ENCODE assay signal across 9 cellular contexts in genomic region chr12:16350682-16351081, GRCh38. TPM values are rescaled to one million over a fixed set of nuclear protein-coding genes. Genes with fewer than 3 reads are reported as not detected.
A peak's percentile ranks its signal among the peaks of the same experiment; 100 is the strongest.
DNase-seq lines count a peak whose midpoint lies in the region; ATAC-seq and TF ChIP-seq lines count a peak whose summit lies in the region.
"Had no signal": no experiment of that assay in that cellular context is flagged by ENCODE, and none has a peak within 500 bp of the region (broad histone marks: within the 10 kb centered on the region; RNA-seq: fewer than 3 reads in every experiment).

No MANE protein-coding gene starts in this region.

- H3K4me1 Mint-ChIP-seq in H9: peaks cover 45 to 56% of the 10 kb centered on the region in 2 experiments

- no peak overlapping the region for H3K56ac ChIP-seq in H9 (ENCODE audit: insufficient read length, low read depth, low read length)

- no CpG with 5 or more reads among the region's 1 CpG for WGBS in H9 (ENCODE audit: extremely low coverage, insufficient read length, low lambda C conversion rate)

- H3K9me3 Mint-ChIP-seq in H9: no peaks in the 10 kb centered on the region

- no peak overlapping the region for H2BK20ac ChIP-seq in H9 (ENCODE audit: low read depth, low read length, poor library complexity, severe bottlenecking)

- H3K23ac ChIP-seq in H9 (ENCODE audit: insufficient read length, low read depth, low read length): no peak overlapping the region

- no peak overlapping the region for H2BK15ac ChIP-seq in H9 (ENCODE audit: low read depth, low read length)

- no peak for TF ChIP-seq CTCF in H9 (conservative IDR thresholded peaks at IDR 0.05)
- no peak for TF ChIP-seq CTCF in foreskin fibroblast (IDR thresholded peaks at IDR 0.05; ENCODE audit: low read depth, low read length)
- no peak for TF ChIP-seq CTCF in gastrocnemius medialis (IDR thresholded peaks at IDR 0.05 in 4 of 5, conservative IDR thresholded peaks at IDR 0.05 in 1 of 5)
- no peak for TF ChIP-seq CTCF in GM10266 (IDR thresholded peaks at IDR 0.05; ENCODE audit: control insufficient read depth, insufficient read depth, low read depth, missing control alignments)

- peak overlapping the region in 2 of 3 experiments; percentile 49 to 62; a peak in 2 of 7 replicates for H3K27ac Mint-ChIP-seq in H9
- H3K27ac Mint-ChIP-seq: activated CD4-positive, alpha-beta memory T cell treated with anti-CD3 and anti-CD28 coated beads for 36 hours had no signal

- H3K79me2 ChIP-seq in H9 (ENCODE audit: insufficient read depth, low read length): peaks cover 33% of the 10 kb centered on the region

- H3K4ac ChIP-seq in H9 (ENCODE audit: low read depth, low read length): no peak overlapping the region

- no peak overlapping the region for H2BK5ac ChIP-seq in H9 (ENCODE audit: insufficient read length, low read length)

- peak overlapping the region; percentile 29 to 96 for H3K4me3 Mint-ChIP-seq in H9
- H3K4me3 Mint-ChIP-seq: activated CD4-positive, alpha-beta memory T cell treated with anti-CD3 and anti-CD28 coated beads for 36 hours had no signal

- DNase-seq in H9: no peak
- peak; percentile 80 for DNase-seq in RKO (ENCODE audit: low spot score)
- peak; percentile 88 to 94 for DNase-seq in foreskin fibroblast
- peak; percentile 43 to 65 for DNase-seq in gastrocnemius medialis
- DNase-seq in GM10266 (ENCODE audit: extremely low spot score): no peak
- DNase-seq in HUDEP-2 (lab: John Stamatoyannopoulos, UW; ENCODE audit: unreplicated experiment in 76 of 76): no peak
- DNase-seq: activated CD4-positive, alpha-beta memory T cell treated with anti-CD3 and anti-CD28 coated beads for 36 hours had no signal

- H3K9me3 ChIP-seq in H9 (ENCODE audit: control insufficient read depth, low read depth, low read length) (no peaks in the 10 kb centered on the region), gastrocnemius medialis (no peaks in the 10 kb centered on the region)

- peaks cover 4% of the 10 kb centered on the region for H3K79me1 ChIP-seq in H9 (ENCODE audit: insufficient read depth, low read depth, low read length, poor library complexity, severe bottlenecking)

- no peak overlapping the region for H2BK12ac ChIP-seq in H9 (ENCODE audit: insufficient read length, low read depth, low read length)

- no peak overlapping the region for H4K91ac ChIP-seq in H9 (ENCODE audit: insufficient read length, low read depth, low read length)

- no peak overlapping the region for H3K14ac ChIP-seq in H9 (ENCODE audit: insufficient read depth, low read length)

- no peak overlapping the region for H2AK5ac ChIP-seq in H9 (ENCODE audit: insufficient read length, low read length)

- peaks cover 36 to 56% (median 52%) of the 10 kb centered on the region in 3 experiments for H3K36me3 Mint-ChIP-seq in H9 (ENCODE audit: insufficient read depth in 1 of 3, low read depth in 3 of 3)
- H3K36me3 Mint-ChIP-seq: activated CD4-positive, alpha-beta memory T cell treated with anti-CD3 and anti-CD28 coated beads for 36 hours had no signal

- H3K36me3 ChIP-seq in gastrocnemius medialis: no peaks in the 10 kb centered on the region

- no peak overlapping the region for H3T11ph ChIP-seq in H9 (ENCODE audit: low read length)

- H3K4me2 ChIP-seq in H9 (ENCODE audit: insufficient read depth, insufficient read length, low read length): peak overlapping the region; percentile 31

- intact Hi-C loops in gastrocnemius medialis (cut with DNase I; ENCODE audit: low total_unique reads): loop anchor here (10.0 kb wide), 1 partner anchor 186 kb away; no protein-coding TSS in a partner anchor

- no peaks in the 10 kb centered on the region for H3K27me3 Mint-ChIP-seq in H9 (ENCODE audit: low read depth)

- H4K8ac ChIP-seq in H9 (replicated peaks; ENCODE audit: insufficient read length, low read depth, low read length): no peak overlapping the region

- H3K4me3 ChIP-seq in foreskin fibroblast (ENCODE audit: low read depth in 1 of 2, low read length in 2 of 2) (no peak overlapping the region), gastrocnemius medialis (no peak overlapping the region)

- no peaks in the 10 kb centered on the region for H4K20me1 ChIP-seq in H9 (ENCODE audit: control insufficient read depth, insufficient read depth, insufficient read length)

- in situ Hi-C loops in gastrocnemius medialis (cut with MboI; ENCODE audit: low sequenced_read_pairs in 4 of 4): no loop called here

- H3K23me2 ChIP-seq in H9 (ENCODE audit: insufficient read length, low read depth, low read length, poor library complexity, severe bottlenecking): peaks cover 10% of the 10 kb centered on the region

- peaks cover 2% of the 10 kb centered on the region; the same call in 1 of the 2 replicates for H3K4me1 ChIP-seq in H9 (ENCODE audit: insufficient read depth, low read length)
- no peaks in the 10 kb centered on the region for H3K4me1 ChIP-seq in gastrocnemius medialis

- ATAC-seq in gastrocnemius medialis (peak; percentile 69 to 74), GM18873 (IDR thresholded peaks at IDR 0.05; ENCODE audit: low FRiP score, unreplicated experiment) (no peak), GM19463 (IDR thresholded peaks at IDR 0.05; ENCODE audit: unreplicated experiment) (no peak)

- H2BK120ac ChIP-seq in H9 (ENCODE audit: low read depth, low read length, poor library complexity, severe bottlenecking): no peak overlapping the region

- no peak overlapping the region for H3K18ac ChIP-seq in H9 (ENCODE audit: insufficient read length, low read depth, low read length)

- H2AFZ ChIP-seq in H9 (ENCODE audit: low read length): no peak overlapping the region

- no peaks in the 10 kb centered on the region for H3K27me3 ChIP-seq in H9 (ENCODE audit: insufficient read depth, low read length)
- peaks cover 0 to 5% (median 0%) of the 10 kb centered on the region in 3 donors for H3K27me3 ChIP-seq in gastrocnemius medialis

- no peak for TF ChIP-seq POLR2A in gastrocnemius medialis (IDR thresholded peaks at IDR 0.05)

- H3K27ac ChIP-seq in H9 (ENCODE audit: insufficient read length, low read depth, low read length) (no peak overlapping the region), gastrocnemius medialis (peak overlapping the region in 3 of 4 donors; percentile 24 to 31 (median 25))

- no peak overlapping the region for H4K5ac ChIP-seq in H9 (ENCODE audit: insufficient read length, low read depth, low read length)

- no peak overlapping the region for H3K9ac ChIP-seq in H9 (ENCODE audit: extremely low read depth, insufficient read length, low read length)

RNA-seq across cellular contexts. Expression of gene MGST1, which starts 3.2 kb away (rescaled TPM):
- total RNA-seq in H9 (2021) (234 and 235 TPM in 2 replicates), gastrocnemius medialis (10 to 100 TPM; 11.8 to 29.5 (median 18.6) TPM)
- total RNA-seq: activated CD4-positive, alpha-beta memory T cell treated with anti-CD3 and anti-CD28 coated beads for 36 hours had no signal

Comparison
In these comparisons a context has a peak if more than half of its experiments do, and no peak if none do; other contexts are left out.
1. DNase-seq: peak in RKO (single experiment), foreskin fibroblast (2 of 2) and gastrocnemius medialis (2 of 2); none in H9 (single experiment), GM10266 (single experiment) and HUDEP-2 (0 of 76).
2. ATAC-seq: peak in gastrocnemius medialis (2 of 2); none in GM18873 (single experiment) and GM19463 (single experiment).